In genomic region chr15:101017935-101018849, GRCh38 we compare ENCODE assay signal across 16 cellular contexts.
DNase-seq lines count a peak whose midpoint lies in the region; ATAC-seq and TF ChIP-seq lines count a peak whose summit lies in the region.
"Had no signal": no experiment of that assay in that cellular context is flagged by ENCODE, and none has a peak within 500 bp of the region (broad histone marks: within the 10 kb centered on the region; RNA-seq: fewer than 3 reads in every experiment).

No MANE protein-coding gene starts in this region.

- TF ChIP-seq CTCF in Panc1 (IDR thresholded peaks at IDR 0.05) (no peak), fibroblast of mammary gland (conservative IDR thresholded peaks at IDR 0.05; ENCODE audit: control insufficient read depth, insufficient read depth, low read depth, low read length) (no peak)

- intact Hi-C loops in activated CD4-positive, alpha-beta memory T cell treated with anti-CD3 and anti-CD28 coated beads for 36 hours (cut with micrococcal nuclease): loop anchor here (5.0 kb wide), 1 partner anchor 69 kb away; no protein-coding TSS in a partner anchor
- intact Hi-C loops in Panc1 (cut with micrococcal nuclease; ENCODE audit: unreplicated experiment): no loop called here

- in situ Hi-C loops in Panc1 (cut with HindIII; ENCODE audit: low pct_unique_long_range_greater_than_20kb, low sequenced_read_pairs): no loop called here

- H3K27me3 ChIP-seq in Panc1 (ENCODE audit: control insufficient read depth, insufficient read depth, low read length): no peaks in the 10 kb centered on the region

- H3K4me1 Mint-ChIP-seq in activated CD4-positive, alpha-beta memory T cell treated with anti-CD3 and anti-CD28 coated beads, Interleukin-2, amount 10 ng/mL, durations not matched to agents 7 days and 5 days: no peaks in the 10 kb centered on the region
- peaks cover 4% of the 10 kb centered on the region for H3K4me1 Mint-ChIP-seq in activated CD4-positive, alpha-beta memory T cell treated with anti-CD3 and anti-CD28 coated beads for 36 hours (ENCODE audit: low read depth)
- H3K4me1 Mint-ChIP-seq: immature natural killer cell had no signal

- peaks cover 5% of the 10 kb centered on the region for H3K27me3 Mint-ChIP-seq in activated CD4-positive, alpha-beta memory T cell treated with anti-CD3 and anti-CD28 coated beads, Interleukin-2, amount 10 ng/mL, durations not matched to agents 7 days and 5 days
- H3K27me3 Mint-ChIP-seq in activated CD4-positive, alpha-beta memory T cell treated with anti-CD3 and anti-CD28 coated beads for 36 hours: peaks cover 3% of the 10 kb centered on the region

- H3K36me3 Mint-ChIP-seq in activated CD4-positive, alpha-beta memory T cell treated with anti-CD3 and anti-CD28 coated beads, Interleukin-2, amount 10 ng/mL, durations not matched to agents 7 days and 5 days (ENCODE audit: low read depth): no peaks in the 10 kb centered on the region
- no peaks in the 10 kb centered on the region for H3K36me3 Mint-ChIP-seq in activated CD4-positive, alpha-beta memory T cell treated with anti-CD3 and anti-CD28 coated beads for 36 hours
- H3K36me3 Mint-ChIP-seq: immature natural killer cell had no signal

- ATAC-seq in Panc1 (no peak), GM18511 (IDR thresholded peaks at IDR 0.05; ENCODE audit: unreplicated experiment) (no peak), GM21381 (IDR thresholded peaks at IDR 0.05; ENCODE audit: unreplicated experiment) (no peak)
- ATAC-seq: mucosa of descending colon had no signal

- TSS peak; percentile 23 for BruUV-seq in Panc1 (replicated peaks; lab: Mats Ljungman, UMichigan)

- H3K36me3 ChIP-seq in Panc1 (ENCODE audit: control insufficient read depth, insufficient read depth, low read length): peaks cover 21% of the 10 kb centered on the region

- H3K4me1 ChIP-seq in Panc1 (ENCODE audit: control insufficient read depth, insufficient read depth, low read length): no peaks in the 10 kb centered on the region
- H3K4me1 ChIP-seq: A549 had no signal

- DNase-seq in activated CD4-positive, alpha-beta memory T cell treated with anti-CD3 and anti-CD28 coated beads, Interleukin-2, amount 10 ng/mL, durations not matched to agents 7 days and 5 days: peak; percentile 7
- no peak for DNase-seq in activated CD4-positive, alpha-beta memory T cell treated with anti-CD3 and anti-CD28 coated beads for 36 hours
- DNase-seq in Panc1 (ENCODE audit: low read depth, low spot score): no peak
- peak; percentile 54 for DNase-seq in fibroblast of mammary gland (ENCODE audit: low read depth)
- peak; percentile 7 for DNase-seq in stimulated activated CD8-positive, alpha-beta memory T cell treated with anti-CD3 and anti-CD28 coated beads, Interleukin-4, amount 100 ng/mL, for 48 hours
- no peak for DNase-seq in midbrain (lab: John Stamatoyannopoulos, UW)
- DNase-seq: activated naive CD4-positive, alpha-beta T cell treated with anti-CD3 and anti-CD28 coated beads, Interleukin-2, amount 50 U/mL, for 16 hours; effector memory CD4-positive, alpha-beta T cell; immature natural killer cell; NCI-H1694; PC-9 had no signal

- POLR2A ChIA-PET in activated CD4-positive, alpha-beta memory T cell treated with anti-CD3 and anti-CD28 coated beads, Interleukin-2, amount 10 ng/mL, durations not matched to agents 7 days and 5 days (lab: Charles Lee): no interaction called here
- POLR2A ChIA-PET in activated CD4-positive, alpha-beta memory T cell treated with anti-CD3 and anti-CD28 coated beads for 36 hours (lab: Charles Lee): no interaction called here
- POLR2A ChIA-PET in Panc1 (lab: Charles Lee): no interaction called here

- no peaks in the 10 kb centered on the region for H3K9me3 ChIP-seq in Panc1 (ENCODE audit: control insufficient read depth, insufficient read depth, low read depth, low read length)
- H3K9me3 ChIP-seq: A549, mucosa of descending colon had no signal

- CTCF ChIA-PET in activated CD4-positive, alpha-beta memory T cell treated with anti-CD3 and anti-CD28 coated beads, Interleukin-2, amount 10 ng/mL, durations not matched to agents 7 days and 5 days (lab: Charles Lee): interaction anchor here (0.6 to 6.6 kb wide), 5 partner anchors 10 to 239 kb away, joined by 3 to 66 read pairs (median 3); no protein-coding TSS in a partner anchor
- CTCF ChIA-PET in activated CD4-positive, alpha-beta memory T cell treated with anti-CD3 and anti-CD28 coated beads for 36 hours (lab: Charles Lee): interaction anchor here (2.0 to 5.1 kb wide), 3 partner anchors 10 to 240 kb away, joined by 6 to 46 read pairs (median 26); no protein-coding TSS in a partner anchor
- CTCF ChIA-PET in Panc1 (lab: Charles Lee): no interaction called here

- H3K9me3 Mint-ChIP-seq in activated CD4-positive, alpha-beta memory T cell treated with anti-CD3 and anti-CD28 coated beads, Interleukin-2, amount 10 ng/mL, durations not matched to agents 7 days and 5 days: no peaks in the 10 kb centered on the region
- no peaks in the 10 kb centered on the region for H3K9me3 Mint-ChIP-seq in activated CD4-positive, alpha-beta memory T cell treated with anti-CD3 and anti-CD28 coated beads for 36 hours
- H3K9me3 Mint-ChIP-seq: immature natural killer cell had no signal

- H3K4me3 ChIP-seq in Panc1 (ENCODE audit: low read depth in 2 of 2, low read length in 2 of 2) (no peak overlapping the region), fibroblast of mammary gland (ENCODE audit: control insufficient read depth, low read depth, low read length) (no peak overlapping the region)
- H3K4me3 ChIP-seq: A549, mucosa of descending colon, PC-9 had no signal

- H3K4me3 Mint-ChIP-seq in activated CD4-positive, alpha-beta memory T cell treated with anti-CD3 and anti-CD28 coated beads, Interleukin-2, amount 10 ng/mL, durations not matched to agents 7 days and 5 days: no peak overlapping the region
- no peak overlapping the region for H3K4me3 Mint-ChIP-seq in activated CD4-positive, alpha-beta memory T cell treated with anti-CD3 and anti-CD28 coated beads for 36 hours
- H3K4me3 Mint-ChIP-seq: immature natural killer cell had no signal

- no peak overlapping the region for H3K27ac ChIP-seq in Panc1 (ENCODE audit: low read length)
- H3K27ac ChIP-seq: A549, HL-60, PC-9 had no signal

- H3K27ac Mint-ChIP-seq in activated CD4-positive, alpha-beta memory T cell treated with anti-CD3 and anti-CD28 coated beads, Interleukin-2, amount 10 ng/mL, durations not matched to agents 7 days and 5 days: no peak overlapping the region
- H3K27ac Mint-ChIP-seq in activated CD4-positive, alpha-beta memory T cell treated with anti-CD3 and anti-CD28 coated beads for 36 hours: no peak overlapping the region
- H3K27ac Mint-ChIP-seq: immature natural killer cell had no signal

Comparison
In these comparisons a context has a peak if more than half of its experiments do, and no peak if none do; other contexts are left out.
1. DNase-seq: peak in activated CD4-positive, alpha-beta memory T cell treated with anti-CD3 and anti-CD28 coated beads, Interleukin-2, amount 10 ng/mL, durations not matched to agents 7 days and 5 days (single experiment), fibroblast of mammary gland (single experiment) and stimulated activated CD8-positive, alpha-beta memory T cell treated with anti-CD3 and anti-CD28 coated beads, Interleukin-4, amount 100 ng/mL, for 48 hours (single experiment); none in activated CD4-positive, alpha-beta memory T cell treated with anti-CD3 and anti-CD28 coated beads for 36 hours (single experiment), Panc1 (single experiment) and midbrain (single experiment).